Comparison of ENCODE assay signal across 8 cellular contexts in the genomic region with DNA sequence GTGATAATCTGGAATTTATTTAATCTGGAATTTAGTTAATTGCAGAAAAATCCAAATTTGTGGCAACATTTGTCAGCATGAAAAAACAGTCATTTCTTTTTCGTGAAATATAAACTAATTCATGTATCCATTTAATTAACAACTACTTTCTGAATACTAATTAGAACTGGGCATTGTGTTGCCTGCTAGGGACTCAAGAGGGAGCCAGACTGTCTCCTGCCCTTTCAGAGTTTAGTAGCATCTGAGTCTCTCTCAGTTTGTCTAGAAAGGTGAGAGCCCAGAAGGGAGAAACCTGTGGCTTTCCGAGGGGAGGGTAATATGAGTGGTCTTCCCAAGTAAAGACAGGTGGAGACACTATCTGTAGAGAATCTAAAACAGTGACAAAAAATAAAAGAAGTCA.
DNase-seq lines count a peak whose midpoint lies in the region; ATAC-seq and TF ChIP-seq lines count a peak whose summit lies in the region.

No MANE protein-coding gene starts in this region.

- peak; percentile 90 for ATAC-seq in GM21360 (IDR thresholded peaks at IDR 0.05; ENCODE audit: unreplicated experiment)
- ATAC-seq in HG03565 (IDR thresholded peaks at IDR 0.05; ENCODE audit: unreplicated experiment), result peak; percentile 63
- peak; percentile 45 for ATAC-seq in esophagus mucosa
- no peak for ATAC-seq in stimulated activated naive CD8-positive, alpha-beta T cell treated with anti-CD3 and anti-CD28 coated beads, Interleukin-15, amount 100 ng/mL, for 72 hours

- intact Hi-C loops in activated T-helper 2 cell treated with anti-CD3 and anti-CD28 coated beads, Interferon-gamma antibody, Interleukin-2, Interleukin-4, amounts not matched to agents 10 μg/mL and 5 μg/mL and 100 μg/mL, durations not matched to agents 14 hours and 24 hours and 36 hours (cut with micrococcal nuclease), result loop anchor here (10.0 kb wide), 1 partner anchor 242 kb away; no protein-coding TSS in a partner anchor

- no peaks in the 10 kb centered on the region for H3K4me1 Mint-ChIP-seq in stimulated activated naive CD8-positive, alpha-beta T cell treated with anti-CD3 and anti-CD28 coated beads, Interleukin-15, amount 100 ng/mL, for 72 hours
- H3K4me1 Mint-ChIP-seq in activated T-helper 2 cell treated with anti-CD3 and anti-CD28 coated beads, Interferon-gamma antibody, Interleukin-2, Interleukin-4, amounts not matched to agents 10 μg/mL and 5 μg/mL and 100 μg/mL, durations not matched to agents 14 hours and 24 hours and 36 hours (ENCODE audit: low read depth), result no peaks in the 10 kb centered on the region

- peak; percentile 55 for TF ChIP-seq CTCF in GM12864 (IDR thresholded peaks at IDR 0.05; ENCODE audit: low read depth, low read length, missing control alignments)

- H3K27ac Mint-ChIP-seq in stimulated activated naive CD8-positive, alpha-beta T cell treated with anti-CD3 and anti-CD28 coated beads, Interleukin-15, amount 100 ng/mL, for 72 hours, result no peak overlapping the region
- no peak overlapping the region for H3K27ac Mint-ChIP-seq in activated T-helper 2 cell treated with anti-CD3 and anti-CD28 coated beads, Interferon-gamma antibody, Interleukin-2, Interleukin-4, amounts not matched to agents 10 μg/mL and 5 μg/mL and 100 μg/mL, durations not matched to agents 14 hours and 24 hours and 36 hours

- no peaks in the 10 kb centered on the region for H3K36me3 Mint-ChIP-seq in activated T-helper 2 cell treated with anti-CD3 and anti-CD28 coated beads, Interferon-gamma antibody, Interleukin-2, Interleukin-4, amounts not matched to agents 10 μg/mL and 5 μg/mL and 100 μg/mL, durations not matched to agents 14 hours and 24 hours and 36 hours (ENCODE audit: low read depth)

- peak; percentile 2 for DNase-seq in GM12864 (ENCODE audit: low read depth)
- DNase-seq in stimulated activated naive CD8-positive, alpha-beta T cell treated with anti-CD3 and anti-CD28 coated beads, Interleukin-15, amount 100 ng/mL, for 72 hours, result no peak
- no peak for DNase-seq in stimulated activated CD4-positive, alpha-beta T cell treated with anti-CD3 and anti-CD28 coated beads, Interleukin-2, amount 100 ng/mL, for 24 hours
- DNase-seq in amniotic stem cell (lab: John Stamatoyannopoulos, UW), result no peak
- no peak for DNase-seq in activated T-helper 2 cell treated with anti-CD3 and anti-CD28 coated beads, Interferon-gamma antibody, Interleukin-2, Interleukin-4, amounts not matched to agents 10 μg/mL and 5 μg/mL and 100 μg/mL, durations not matched to agents 14 hours and 24 hours and 36 hours (ENCODE audit: low spot score)

- H3K4me3 Mint-ChIP-seq in stimulated activated naive CD8-positive, alpha-beta T cell treated with anti-CD3 and anti-CD28 coated beads, Interleukin-15, amount 100 ng/mL, for 72 hours, result no peak overlapping the region
- H3K4me3 Mint-ChIP-seq in activated T-helper 2 cell treated with anti-CD3 and anti-CD28 coated beads, Interferon-gamma antibody, Interleukin-2, Interleukin-4, amounts not matched to agents 10 μg/mL and 5 μg/mL and 100 μg/mL, durations not matched to agents 14 hours and 24 hours and 36 hours (ENCODE audit: low read depth), result no peak overlapping the region

- H3K4me3 ChIP-seq in GM12864 (ENCODE audit: low read depth, low read length), result no peak overlapping the region

- H3K9me3 Mint-ChIP-seq in stimulated activated naive CD8-positive, alpha-beta T cell treated with anti-CD3 and anti-CD28 coated beads, Interleukin-15, amount 100 ng/mL, for 72 hours, result no peaks in the 10 kb centered on the region
- H3K9me3 Mint-ChIP-seq in activated T-helper 2 cell treated with anti-CD3 and anti-CD28 coated beads, Interferon-gamma antibody, Interleukin-2, Interleukin-4, amounts not matched to agents 10 μg/mL and 5 μg/mL and 100 μg/mL, durations not matched to agents 14 hours and 24 hours and 36 hours, result no peaks in the 10 kb centered on the region

- H3K27me3 Mint-ChIP-seq in stimulated activated naive CD8-positive, alpha-beta T cell treated with anti-CD3 and anti-CD28 coated beads, Interleukin-15, amount 100 ng/mL, for 72 hours, result peaks cover 8% of the 10 kb centered on the region
- H3K27me3 Mint-ChIP-seq in activated T-helper 2 cell treated with anti-CD3 and anti-CD28 coated beads, Interferon-gamma antibody, Interleukin-2, Interleukin-4, amounts not matched to agents 10 μg/mL and 5 μg/mL and 100 μg/mL, durations not matched to agents 14 hours and 24 hours and 36 hours (ENCODE audit: low read depth), result no peaks in the 10 kb centered on the region
